Comparison of ENCODE assay signal across 37 cellular contexts in the genomic region with DNA sequence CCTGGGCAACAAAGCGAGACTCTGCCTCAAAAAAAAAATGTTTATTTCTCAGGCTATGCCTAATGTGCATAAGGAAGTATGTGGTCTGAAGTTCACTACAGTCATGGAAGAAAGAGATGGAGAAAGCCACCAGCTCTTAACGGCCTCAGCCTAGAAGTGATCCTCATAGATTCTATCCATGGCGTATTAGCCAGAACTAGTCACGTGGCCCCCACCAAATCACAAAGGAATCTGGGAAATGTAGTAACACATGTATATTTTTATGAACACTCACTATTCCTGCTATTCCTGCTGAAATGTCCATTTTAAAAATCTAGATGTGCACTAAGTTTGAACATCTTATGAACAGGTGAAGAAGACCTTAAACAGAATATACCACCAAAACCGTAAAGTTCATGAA. TPM values are rescaled to one million over a fixed set of nuclear protein-coding genes. Genes with fewer than 3 reads are reported as not detected.
"Had no signal": no experiment of that assay in that cellular context is flagged by ENCODE, and none has a peak within 500 bp of the region (broad histone marks: within the 10 kb centered on the region; RNA-seq: fewer than 3 reads in every experiment).

No MANE protein-coding gene starts in this region.

- H3K9me3 ChIP-seq: MG63 had no signal

- H3K9ac ChIP-seq: KMS-11 had no signal

- H3K4me2 ChIP-seq: KMS-11 had no signal

- H3K4me3 ChIP-seq: MG63 had no signal

- H3K27me3 ChIP-seq: MG63 had no signal

- H3K36me3 ChIP-seq: MG63 had no signal

- DNase-seq: Karpas-422, Kasumi-1, KG1, MG63, MM.1S, MV-4-11, NCI-H1048, NCI-H1092, NCI-H1092 treated with DMSO at 0.1 percent for 48 hours, NCI-H1105, NCI-H1105 treated with DMSO at 0.1 percent for 48 hours, NCI-H1417, NCI-H1417 treated with DMSO at 0.1 percent for 48 hours, NCI-H1436, NCI-H1436 treated with DMSO at 0.1 percent for 48 hours, NCI-H146, NCI-H1694, NCI-H1694 treated with DMSO at 0.1 percent for 48 hours, NCI-H187, NCI-H187 treated with DMSO at 0.1 percent for 48 hours, NCI-H1930, NCI-H2029, NCI-H2029 treated with DMSO at 0.1 percent for 48 hours, NCI-H2081, NCI-H2081 treated with DMSO at 0.1 percent for 48 hours, NCI-H2107, NCI-H2171, NCI-H2171 treated with DMSO at 0.1 percent for 48 hours, NCI-H226, NCI-H345, NCI-H446, NCI-H446 treated with DMSO at 0.1 percent for 48 hours, NCI-H510A, NCI-H510A treated with DMSO at 0.1 percent for 48 hours, NCI-H524 had no signal

- H3K27ac ChIP-seq: KMS-11 had no signal

RNA-seq across cellular contexts. Expression of gene C4orf54, which starts 49.2 kb away (rescaled TPM):
- total RNA-seq: MCF 10A had no signal
